Comparison of ENCODE assay signal across 25 cellular contexts in the genomic region with DNA sequence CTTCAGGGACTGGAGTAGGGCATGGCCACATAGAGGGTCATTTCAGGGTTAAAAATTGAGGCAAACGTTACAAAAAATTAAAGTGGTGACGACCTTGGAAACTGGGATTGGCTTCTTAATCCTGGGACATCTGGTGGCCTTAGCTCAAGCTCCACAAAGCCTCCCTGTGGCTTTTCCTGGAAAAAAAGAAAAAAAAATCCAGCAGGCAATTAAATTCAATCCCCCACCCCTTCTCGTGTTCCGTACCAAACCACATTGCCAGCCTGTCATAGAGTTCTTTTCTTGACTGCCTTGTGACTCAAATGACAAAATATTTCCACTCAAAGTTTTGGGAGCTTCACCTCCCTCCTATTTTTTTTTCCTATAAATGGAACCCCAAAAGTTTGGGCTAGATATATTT.
DNase-seq lines count a peak whose midpoint lies in the region; TF ChIP-seq lines count a peak whose summit lies in the region.
"Had no signal": no experiment of that assay in that cellular context is flagged by ENCODE, and none has a peak within 500 bp of the region (broad histone marks: within the 10 kb centered on the region; RNA-seq: fewer than 3 reads in every experiment).

No MANE protein-coding gene starts in this region.

- H3K27me3 ChIP-seq in vagina: no peaks in the 10 kb centered on the region
- H3K27me3 ChIP-seq: breast epithelium, hepatocyte, ovary, testis had no signal

- peaks cover 19% of the 10 kb centered on the region for H3K4me1 ChIP-seq in vagina
- H3K4me1 ChIP-seq: breast epithelium, gastrocnemius medialis, testis had no signal

- H3K4me3 ChIP-seq in vagina (no peak overlapping the region), foreskin fibroblast (ENCODE audit: low read depth in 1 of 2, low read length in 2 of 2) (no peak overlapping the region)
- H3K4me3 ChIP-seq: breast epithelium, gastrocnemius medialis, hepatocyte, mucosa of descending colon, ovary, testis had no signal

- H3K9me3 ChIP-seq in vagina: no peaks in the 10 kb centered on the region
- H3K9me3 ChIP-seq: breast epithelium, gastrocnemius medialis, mucosa of descending colon, ovary, testis had no signal

- no peak for TF ChIP-seq POLR2A in vagina (IDR thresholded peaks at IDR 0.05)

- H3K36me3 ChIP-seq in vagina: no peaks in the 10 kb centered on the region
- H3K36me3 ChIP-seq: breast epithelium, gastrocnemius medialis, ovary had no signal

- DNase-seq in NCI-H748 (lab: John Stamatoyannopoulos, UW; ENCODE audit: unreplicated experiment): peak; percentile 42
- DNase-seq in NCI-H748 treated with DMSO at 0.1 percent for 48 hours (lab: John Stamatoyannopoulos, UW): no peak
- peak; percentile 93 for DNase-seq in NCI-H2171 treated with DMSO at 0.1 percent for 48 hours (lab: John Stamatoyannopoulos, UW)
- peak; percentile 85 for DNase-seq in left kidney (ENCODE audit: low read depth, low spot score)
- DNase-seq in vagina (ENCODE audit: extremely low spot score in 2 of 2): no peak
- DNase-seq in foreskin fibroblast: no peak
- DNase-seq in SKM-1 treated with dmso at 0.1 percent for 144 hours (lab: John Stamatoyannopoulos, UW; ENCODE audit: unreplicated experiment): no peak
- DNase-seq in stimulated activated CD4-positive, alpha-beta T cell treated with anti-CD3 and anti-CD28 coated beads, Interleukin-12 subunit alpha, Interleukin-12 subunit beta, amount 100 ng/mL, for 4 hours: no peak
- DNase-seq: activated CD4-positive, alpha-beta T cell treated with anti-CD3 and anti-CD28 coated beads for 48 hours; anterior cingulate cortex; Calu3; gastrocnemius medialis; H7; mucosa of descending colon; NCI-H526 treated with DMSO at 0.1 percent for 48 hours; retina; small intestine; stimulated activated CD4-positive, alpha-beta T cell treated with anti-CD3 and anti-CD28 coated beads, Interleukin-1b, Interleukin-23, amount 100 ng/mL, for 48 hours; T-cell; testis had no signal

- TF ChIP-seq CTCF in vagina (IDR thresholded peaks at IDR 0.05) (no peak), foreskin fibroblast (IDR thresholded peaks at IDR 0.05; ENCODE audit: low read depth, low read length) (no peak)

- intact Hi-C loops in vagina (cut with DNase I): no loop called here

- peak overlapping the region; percentile 14 for H3K27ac ChIP-seq in vagina
- H3K27ac ChIP-seq: breast epithelium, C4-2B, gastrocnemius medialis, hepatocyte, HL-60, ovary, testis had no signal

Comparison
In these comparisons a context has a peak if more than half of its experiments do, and no peak if none do; other contexts are left out.
1. DNase-seq: peak in NCI-H748 (single experiment), NCI-H2171 treated with DMSO at 0.1 percent for 48 hours (single experiment) and left kidney (single experiment); none in NCI-H748 treated with DMSO at 0.1 percent for 48 hours (single experiment), vagina (0 of 2), foreskin fibroblast (0 of 2), SKM-1 treated with dmso at 0.1 percent for 144 hours (single experiment) and stimulated activated CD4-positive, alpha-beta T cell treated with anti-CD3 and anti-CD28 coated beads, Interleukin-12 subunit alpha, Interleukin-12 subunit beta, amount 100 ng/mL, for 4 hours (single experiment).